27 cellular contexts compared by ENCODE assay signal in genomic region chr19:17401628-17402027, GRCh38. TPM values are rescaled to one million over a fixed set of nuclear protein-coding genes. Genes with fewer than 3 reads are reported as not detected.
"Had no signal": no experiment of that assay in that cellular context is flagged by ENCODE, and none has a peak within 500 bp of the region (broad histone marks: within the 10 kb centered on the region; RNA-seq: fewer than 3 reads in every experiment).

No MANE protein-coding gene starts in this region.

- H3K9me3 ChIP-seq: colonic mucosa, esophagus squamous epithelium, psoas muscle, spleen, stomach had no signal

- H3K4me3 ChIP-seq: colonic mucosa, esophagus squamous epithelium, psoas muscle, spleen, stomach had no signal

- H3K27me3 Mint-ChIP-seq: naive B cell had no signal

- H3K36me3 ChIP-seq: colonic mucosa had no signal

- DNase-seq: caudate nucleus; colonic mucosa; effector memory CD4-positive, alpha-beta T cell; esophagus squamous epithelium; foreskin fibroblast; immature natural killer cell; left colon; mesendoderm; naive B cell; psoas muscle; retina; spleen; stimulated activated CD4-positive, alpha-beta T cell treated with anti-CD3 and anti-CD28 coated beads, Interleukin-15, amount 100 ng/mL, for 24 hours; stimulated activated CD4-positive, alpha-beta T cell treated with anti-CD3 and anti-CD28 coated beads, Interleukin-1b, Interleukin-23, amount 100 ng/mL, for 48 hours; stimulated activated CD4-positive, alpha-beta T cell treated with anti-CD3 and anti-CD28 coated beads, Interleukin-4, amount 100 ng/mL, for 4 hours; stimulated activated naive CD4-positive, alpha-beta T cell; stomach; substantia nigra; trophoblast cell had no signal

- H3K27me3 ChIP-seq: colonic mucosa, esophagus squamous epithelium, spleen had no signal

- FAIRE-seq: endometrium, keratinocyte had no signal

- H3K36me3 Mint-ChIP-seq: naive B cell had no signal

- ATAC-seq: left colon, psoas muscle, sciatic nerve had no signal

- H3K27ac ChIP-seq: colonic mucosa, esophagus squamous epithelium, psoas muscle, stomach had no signal

- H3K9me3 Mint-ChIP-seq: immature natural killer cell, naive B cell had no signal

- H3K27ac Mint-ChIP-seq: immature natural killer cell had no signal

- H3K4me1 ChIP-seq: psoas muscle had no signal

RNA-seq across cellular contexts. Expression of gene CCDC194, which starts 7.6 kb away (rescaled TPM):
- total RNA-seq: cerebellum, colonic mucosa, epithelial cell of proximal tubule, esophagus squamous epithelium, lung microvascular endothelial cell, skeletal muscle tissue, stomach, urinary bladder had no signal
- polyA plus RNA-seq: keratinocyte, stomach, urinary bladder had no signal

RNA-seq across cellular contexts. Expression of gene PLVAP, which starts 24.5 kb away (rescaled TPM):
- polyA plus RNA-seq: immature natural killer cell, keratinocyte had no signal

RNA-seq across cellular contexts. Expression of gene TMEM221, which starts 46.8 kb away (rescaled TPM):
- total RNA-seq: colonic mucosa, epithelial cell of proximal tubule, lung microvascular endothelial cell, spleen, stomach had no signal
